Comparison of ENCODE assay signal across 8 cellular contexts in the genomic region with DNA sequence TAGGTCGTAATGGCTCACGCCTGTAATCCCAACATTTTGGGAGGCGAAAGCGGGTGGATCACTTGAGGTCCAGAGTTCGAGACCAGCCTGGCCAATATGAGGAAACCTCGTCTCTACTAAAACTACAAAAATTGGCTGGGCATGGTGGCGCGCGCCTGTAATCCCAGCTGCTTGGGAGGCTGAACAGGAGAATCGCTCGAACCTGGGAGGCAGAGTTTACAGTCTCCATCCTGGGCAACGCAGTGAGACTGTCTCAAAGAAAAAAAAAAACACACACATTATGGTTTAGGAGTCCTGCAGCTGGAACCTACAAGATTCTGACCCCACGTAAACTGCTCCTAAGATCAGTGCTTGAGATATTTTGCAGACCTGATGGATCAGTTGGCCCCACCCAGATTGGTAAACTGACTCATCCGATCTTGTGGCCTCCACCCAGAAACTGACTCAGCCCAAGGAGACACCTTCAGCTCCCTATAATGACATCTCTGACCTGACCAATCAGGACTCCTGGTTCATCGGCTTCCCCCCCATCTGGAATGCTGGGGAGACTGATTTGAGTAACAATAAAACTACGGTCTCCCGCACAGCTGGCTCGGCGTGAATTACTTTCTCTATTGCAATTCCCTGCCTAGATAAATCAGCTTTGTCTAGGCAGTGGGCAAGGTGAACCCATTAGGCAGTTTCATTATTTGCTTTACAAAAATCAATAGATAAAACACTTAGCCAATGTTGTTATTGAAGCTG.
DNase-seq lines count a peak whose midpoint lies in the region; ATAC-seq, FAIRE-seq and TF ChIP-seq lines count a peak whose summit lies in the region.

No MANE protein-coding gene starts in this region.

- peak; percentile 67 to 86 for TF ChIP-seq POLR2A in H1 (IDR thresholded peaks at IDR 0.05; ENCODE audit: control extremely low read depth in 1 of 2, low read depth in 2 of 2, low read length in 2 of 2)
- TF ChIP-seq POLR2A in ovary (IDR thresholded peaks at IDR 0.05): no peak

- 0 out of 2 replicates have a peak overlapping the region, but pooled peaks have one; percentile 50 for H2BK12ac ChIP-seq in H1 (ENCODE audit: low read depth, low read length)

- H2BK15ac ChIP-seq in H1 (ENCODE audit: low read length): no peak overlapping the region

- H3K4me3 ChIP-seq in NT2/D1 (ENCODE audit: insufficient read length, low read depth) (peak overlapping the region; percentile 3), H1 (ENCODE audit: extremely low read depth in 1 of 4, insufficient read depth in 2 of 4, low read depth in 3 of 4, low read length in 4 of 4) (peak overlapping the region; percentile 23 to 95 (median 78); a peak in 6 of 8 replicates), ovary (no peak overlapping the region)

- no peaks in the 10 kb centered on the region for H3K9me3 ChIP-seq in NT2/D1 (ENCODE audit: insufficient read depth, low read length)
- H3K9me3 ChIP-seq in H1 (ENCODE audit: insufficient read depth in 2 of 2, low read depth in 1 of 2, low read length in 1 of 2): no peaks in the 10 kb centered on the region
- H3K9me3 ChIP-seq in ovary: peaks cover 0 to 4% of the 10 kb centered on the region in 2 donors

- no peaks in the 10 kb centered on the region for H3K79me1 ChIP-seq in H1 (ENCODE audit: low read depth, low read length)

- no peak overlapping the region for H3K4ac ChIP-seq in H1 (replicated peaks; ENCODE audit: insufficient read length, low read depth, low read length)

- H3K4me1 Mint-ChIP-seq in stimulated activated naive CD8-positive, alpha-beta T cell treated with anti-CD3 and anti-CD28 coated beads, Interleukin-15, Interleukin-2, amounts not matched to agents 100 ng/mL and 50 ng/mL, for 24 hours (ENCODE audit: low read depth): peaks cover 29% of the 10 kb centered on the region

- TF ChIP-seq RAD21 in H1 (IDR thresholded peaks at IDR 0.05 in 1 of 2, conservative IDR thresholded peaks at IDR 0.05 in 1 of 2; ENCODE audit: low read depth in 2 of 2, low read length in 2 of 2): no peak

- H3K27me3 Mint-ChIP-seq in stimulated activated naive CD8-positive, alpha-beta T cell treated with anti-CD3 and anti-CD28 coated beads, Interleukin-15, Interleukin-2, amounts not matched to agents 100 ng/mL and 50 ng/mL, for 24 hours: no peaks in the 10 kb centered on the region

- H3K9ac ChIP-seq in NT2/D1 (ENCODE audit: insufficient read length, low read depth) (no peak overlapping the region), H1 (replicated peaks in 1 of 4; ENCODE audit: extremely low read depth in 1 of 4, low read depth in 3 of 4, low read length in 3 of 4) (no peak overlapping the region; a peak in 1 of 7 replicates)

- CTCF ChIA-PET in H1 (lab: Charles Lee; ENCODE audit: partially characterized antibody): interaction anchor here (1.2 to 10.3 kb wide), 3 partner anchors 11 to 81 kb away, joined by 3 to 93 read pairs (median 4); a partner anchor contains a TSS

- TF ChIP-seq CTCF in H1 (IDR thresholded peaks at IDR 0.05; ENCODE audit: control extremely low read depth in 1 of 3, insufficient read depth in 1 of 3, low read depth in 1 of 3, low read length in 3 of 3): no peak
- TF ChIP-seq CTCF in ovary (IDR thresholded peaks at IDR 0.05): no peak

- peak overlapping the region; percentile 81 for H4K5ac ChIP-seq in H1 (ENCODE audit: insufficient read length, low read depth, low read length)

- no peak overlapping the region for H2BK120ac ChIP-seq in H1 (replicated peaks; ENCODE audit: low read depth, low read length)

- H3K27ac Mint-ChIP-seq in activated naive CD4-positive, alpha-beta T cell treated with anti-CD3 and anti-CD28 coated beads, Interleukin-2, amount 50 U/mL, for 72 hours: no peak overlapping the region
- H3K27ac Mint-ChIP-seq in stimulated activated naive CD8-positive, alpha-beta T cell treated with anti-CD3 and anti-CD28 coated beads, Interleukin-15, Interleukin-2, amounts not matched to agents 100 ng/mL and 50 ng/mL, for 24 hours: no peak overlapping the region

- H3K27ac ChIP-seq in H1 (ENCODE audit: low read depth, low read length) (peak overlapping the region; percentile 38; the same call in 1 of the 2 replicates), ovary (no peak overlapping the region)

- H3K23ac ChIP-seq in H1 (ENCODE audit: insufficient read length): no peak overlapping the region

- POLR2A ChIA-PET in H1 (lab: Charles Lee; ENCODE audit: partially characterized antibody): interaction anchor here (0.5 to 25.5 kb wide), 25 partner anchors 10 to 1624 kb away, joined by 3 to 758 read pairs (median 31); a partner anchor contains a TSS

- peak; percentile 17 to 39 for ATAC-seq in activated naive CD4-positive, alpha-beta T cell treated with anti-CD3 and anti-CD28 coated beads, Interleukin-2, amount 50 U/mL, for 72 hours
- ATAC-seq in HG03457 (IDR thresholded peaks at IDR 0.05; ENCODE audit: unreplicated experiment) (no peak), HG02571 (IDR thresholded peaks at IDR 0.05; ENCODE audit: unreplicated experiment) (no peak)

- H3K36me3 Mint-ChIP-seq in activated naive CD4-positive, alpha-beta T cell treated with anti-CD3 and anti-CD28 coated beads, Interleukin-2, amount 50 U/mL, for 72 hours: peaks cover 8 to 22% of the 10 kb centered on the region in 2 donors
- H3K36me3 Mint-ChIP-seq in stimulated activated naive CD8-positive, alpha-beta T cell treated with anti-CD3 and anti-CD28 coated beads, Interleukin-15, Interleukin-2, amounts not matched to agents 100 ng/mL and 50 ng/mL, for 24 hours (ENCODE audit: low read depth): peaks cover 4% of the 10 kb centered on the region

- DNase-seq in activated naive CD4-positive, alpha-beta T cell treated with anti-CD3 and anti-CD28 coated beads, Interleukin-2, amount 50 U/mL, for 72 hours (ENCODE audit: low spot score in 2 of 2): peak; percentile 39 to 74
- no peak for DNase-seq in activated naive CD4-positive, alpha-beta T cell treated with anti-CD3 and anti-CD28 coated beads, Interleukin-2, amount 50 U/mL, for 16 hours
- DNase-seq in NT2/D1 (ENCODE audit: low read depth, low spot score) (peak; percentile 80), H1 (ENCODE audit: low read depth in 1 of 2, low spot score in 2 of 2) (peak in 1 of 2 experiments; percentile 73), ovary (no peak)

- H4K91ac ChIP-seq in H1 (replicated peaks; ENCODE audit: insufficient read length, low read length): no peak overlapping the region

- no peak overlapping the region for H3K14ac ChIP-seq in H1 (ENCODE audit: insufficient read length)

- intact Hi-C loops in ovary (cut with DNase I): loop anchor here in 1 of 4 donors (5.0 kb wide), 1 partner anchor 37 kb away; a partner anchor contains a TSS

- H3K9me3 Mint-ChIP-seq in activated naive CD4-positive, alpha-beta T cell treated with anti-CD3 and anti-CD28 coated beads, Interleukin-2, amount 50 U/mL, for 72 hours: no peaks in the 10 kb centered on the region
- H3K9me3 Mint-ChIP-seq in stimulated activated naive CD8-positive, alpha-beta T cell treated with anti-CD3 and anti-CD28 coated beads, Interleukin-15, Interleukin-2, amounts not matched to agents 100 ng/mL and 50 ng/mL, for 24 hours: no peaks in the 10 kb centered on the region

- peak; percentile 84 for FAIRE-seq in H1 (lab: Jason Lieb, UNC)

- no peak overlapping the region for H2AFZ ChIP-seq in H1 (ENCODE audit: low read length)

- no peak overlapping the region for H2AK5ac ChIP-seq in H1 (ENCODE audit: low read depth, low read length)

- peaks cover 3% of the 10 kb centered on the region in 2 experiments for H4K20me1 ChIP-seq in H1 (replicated peaks in 1 of 2; ENCODE audit: control insufficient read depth in 1 of 2, insufficient read depth in 2 of 2, low read length in 2 of 2)

- no peak overlapping the region for H2BK5ac ChIP-seq in H1 (ENCODE audit: low read depth, low read length)

- no peak overlapping the region; the same call in 1 of the 2 replicates for H3K18ac ChIP-seq in H1 (ENCODE audit: extremely low read depth, low read length)

- 60% methylated on average over 19 of the region's 19 CpGs; no CpG with 5 or more reads in 1 of the 2 experiments for WGBS in H1 (ENCODE audit: extremely low coverage in 1 of 2, insufficient coverage in 1 of 2, insufficient read length in 1 of 2, insufficient replicate concordance in 2 of 2, low coverage in 1 of 2, low lambda C conversion rate in 2 of 2, missing lambda C conversion rate in 1 of 2), 2 experiments
- WGBS in ovary, 3 donors: 78 to 83% (median 81%) methylated on average over 19 of the region's 19 CpGs

- no peak overlapping the region for H3K56ac ChIP-seq in H1 (replicated peaks; ENCODE audit: insufficient read length, low read depth, low read length)

- H3K36me3 ChIP-seq in NT2/D1 (ENCODE audit: insufficient read depth, insufficient read length, low read length) (no peaks in the 10 kb centered on the region), H1 (ENCODE audit: control insufficient read depth in 2 of 4, insufficient read depth in 4 of 4, low read length in 3 of 4) (no peaks in the 10 kb centered on the region), ovary (no peaks in the 10 kb centered on the region)

- peak overlapping the region; percentile 48 for H3K4me3 Mint-ChIP-seq in stimulated activated naive CD8-positive, alpha-beta T cell treated with anti-CD3 and anti-CD28 coated beads, Interleukin-15, Interleukin-2, amounts not matched to agents 100 ng/mL and 50 ng/mL, for 24 hours

- TF ChIP-seq EP300 in H1 (IDR thresholded peaks at IDR 0.05; ENCODE audit: borderline replicate concordance in 1 of 2, low read depth in 2 of 2, low read length in 2 of 2) (no peak), ovary (IDR thresholded peaks at IDR 0.05) (no peak)

- H3K79me2 ChIP-seq in H1 (ENCODE audit: control insufficient read depth in 1 of 2, insufficient read depth in 2 of 2, low read length in 2 of 2): peaks cover 0 to 16% of the 10 kb centered on the region in 2 experiments; a peak in 2 of 4 replicates

- H2BK20ac ChIP-seq in H1 (ENCODE audit: low read length): 0 out of 2 replicates have a peak overlapping the region, but pooled peaks have one; percentile 43

- no peaks in the 10 kb centered on the region for H3K4me1 ChIP-seq in NT2/D1 (ENCODE audit: insufficient read depth, insufficient read length)
- H3K4me1 ChIP-seq in H1 (replicated peaks in 1 of 4; ENCODE audit: control insufficient read depth in 3 of 4, insufficient read depth in 4 of 4, low read length in 3 of 4): peaks cover 0 to 7% (median 3%) of the 10 kb centered on the region in 4 experiments; a peak in 6 of 7 replicates
- peaks cover 2% of the 10 kb centered on the region for H3K4me1 ChIP-seq in ovary (ENCODE audit: insufficient read depth)

- peak overlapping the region; percentile 76 to 84 for H3K4me2 ChIP-seq in H1 (ENCODE audit: insufficient read depth in 1 of 2, low read depth in 2 of 2, low read length in 2 of 2)

- H4K8ac ChIP-seq in H1 (ENCODE audit: extremely low read depth, insufficient read depth, low read length): no peak overlapping the region

- H3K23me2 ChIP-seq in H1 (ENCODE audit: low read depth, low read length): peaks cover 4% of the 10 kb centered on the region

- H3K27me3 ChIP-seq in NT2/D1 (ENCODE audit: insufficient read depth, insufficient read length) (no peaks in the 10 kb centered on the region), H1 (replicated peaks in 1 of 4; ENCODE audit: control insufficient read depth in 3 of 4, extremely low read depth in 1 of 4, insufficient read depth in 3 of 4, low read length in 3 of 4) (no peaks in the 10 kb centered on the region), ovary (no peaks in the 10 kb centered on the region)

TF ChIP-seq in H1, 55 proteins besides CTCF, POLR2A, EP300 and RAD21 (continues in another document):
- no peak for TF ChIP-seq SIX5 (IDR thresholded peaks at IDR 0.05; ENCODE audit: low read depth, low read length)

Comparison
In these comparisons a context has a peak if more than half of its experiments do, and no peak if none do; other contexts are left out.
1. DNase-seq: peak in activated naive CD4-positive, alpha-beta T cell treated with anti-CD3 and anti-CD28 coated beads, Interleukin-2, amount 50 U/mL, for 72 hours (2 of 2) and NT2/D1 (single experiment); none in activated naive CD4-positive, alpha-beta T cell treated with anti-CD3 and anti-CD28 coated beads, Interleukin-2, amount 50 U/mL, for 16 hours (single experiment) and ovary (0 of 5).
2. ATAC-seq: peak in activated naive CD4-positive, alpha-beta T cell treated with anti-CD3 and anti-CD28 coated beads, Interleukin-2, amount 50 U/mL, for 72 hours (2 of 2); none in HG03457 (single experiment) and HG02571 (single experiment).